8 cellular contexts compared by ENCODE assay signal in genomic region chr10:87868277-87868676, GRCh38.
A peak's percentile ranks its signal among the peaks of the same experiment; 100 is the strongest.
DNase-seq lines count a peak whose midpoint lies in the region; ATAC-seq and TF ChIP-seq lines count a peak whose summit lies in the region.

No MANE protein-coding gene starts in this region.

- H3K79me2 ChIP-seq in DND-41 (ENCODE audit: insufficient read depth, low read length) (peaks cover 97% of the 10 kb centered on the region), OCI-LY1 (ENCODE audit: insufficient read depth, low read length) (peaks cover 91% of the 10 kb centered on the region), parathyroid adenoma (peaks cover 34% of the 10 kb centered on the region)

- H3K4me3 ChIP-seq in DND-41 (ENCODE audit: low read depth in 1 of 2, low read length in 2 of 2), result peak overlapping the region; percentile 58 to 73
- peak overlapping the region; percentile 99 for H3K4me3 ChIP-seq in OCI-LY1 (ENCODE audit: low read depth, low read length, poor library complexity, severe bottlenecking)
- H3K4me3 ChIP-seq in endocrine pancreas (ENCODE audit: control insufficient read depth, insufficient read depth, low read length), result peak overlapping the region; percentile 100
- H3K4me3 ChIP-seq in parathyroid adenoma (ENCODE audit: low read depth, low read length), result peak overlapping the region; percentile 20

- H3K27me3 ChIP-seq in DND-41 (ENCODE audit: insufficient read depth, low read length, poor library complexity), result no peaks in the 10 kb centered on the region
- no peaks in the 10 kb centered on the region for H3K27me3 ChIP-seq in OCI-LY1 (ENCODE audit: insufficient read depth, low read length)
- no peaks in the 10 kb centered on the region for H3K27me3 ChIP-seq in endocrine pancreas (ENCODE audit: control insufficient read depth, insufficient read depth, low read length)
- no peaks in the 10 kb centered on the region for H3K27me3 ChIP-seq in parathyroid adenoma (ENCODE audit: control insufficient read depth, insufficient read depth, low read length)

- no peaks in the 10 kb centered on the region for H3K9me2 ChIP-seq in OCI-LY1 (ENCODE audit: low read depth, low read length)

- H3K4me2 ChIP-seq in DND-41 (ENCODE audit: insufficient read depth, low read length) (peak overlapping the region; percentile 79), OCI-LY1 (ENCODE audit: low read length) (peak overlapping the region; percentile 82), parathyroid adenoma (ENCODE audit: low read length) (no peak overlapping the region)

- TF ChIP-seq CTCF in DND-41 (IDR thresholded peaks at IDR 0.05; ENCODE audit: borderline replicate concordance, extremely low read depth, low read length, poor library complexity, severe bottlenecking) (no peak), OCI-LY1 (IDR thresholded peaks at IDR 0.05; ENCODE audit: low read length) (no peak), parathyroid adenoma (IDR thresholded peaks at IDR 0.05) (no peak)

- DNase-seq in DND-41 (no peak), NCI-H2196 treated with DMSO at 0.1 percent for 48 hours (lab: John Stamatoyannopoulos, UW; ENCODE audit: unreplicated experiment) (no peak), SKM-1 (lab: John Stamatoyannopoulos, UW; ENCODE audit: unreplicated experiment) (no peak)

- H3K27ac ChIP-seq in DND-41 (ENCODE audit: low read length) (peak overlapping the region; percentile 90), OCI-LY1 (ENCODE audit: low read depth, low read length, poor library complexity, severe bottlenecking) (peak overlapping the region; percentile 24), parathyroid adenoma (no peak overlapping the region)

- peaks cover 56% of the 10 kb centered on the region for H3K4me1 ChIP-seq in DND-41 (ENCODE audit: insufficient read depth, low read length)
- H3K4me1 ChIP-seq in OCI-LY1 (ENCODE audit: insufficient read depth, low read length, severe bottlenecking), result peaks cover 32% of the 10 kb centered on the region
- peaks cover 34% of the 10 kb centered on the region for H3K4me1 ChIP-seq in endocrine pancreas (ENCODE audit: control insufficient read depth, insufficient read depth, low read length)
- H3K4me1 ChIP-seq in parathyroid adenoma, result peaks cover 10% of the 10 kb centered on the region

- ATAC-seq in DND-41 (ENCODE audit: insufficient read depth, low read depth) (no peak), GM18502 (IDR thresholded peaks at IDR 0.05; ENCODE audit: poor library complexity, unreplicated experiment) (no peak), HG03097 (IDR thresholded peaks at IDR 0.05; ENCODE audit: low FRiP score, unreplicated experiment) (no peak)

- H4K20me1 ChIP-seq in DND-41 (ENCODE audit: insufficient read depth, low read length) (peaks cover 82% of the 10 kb centered on the region), OCI-LY1 (ENCODE audit: insufficient read depth, low read length) (no peaks in the 10 kb centered on the region)

- no peaks in the 10 kb centered on the region for H3F3A ChIP-seq in OCI-LY1 (ENCODE audit: insufficient read depth, low read length)

- H2AFZ ChIP-seq in DND-41 (ENCODE audit: low read depth, low read length), result no peak overlapping the region
- no peak overlapping the region for H2AFZ ChIP-seq in OCI-LY1 (ENCODE audit: low read length)
- H2AFZ ChIP-seq in parathyroid adenoma, result no peak overlapping the region

- H3K36me3 ChIP-seq in DND-41 (ENCODE audit: insufficient read depth, low read length) (peaks cover 72% of the 10 kb centered on the region), OCI-LY1 (ENCODE audit: insufficient read depth, low read length) (peaks cover 73% of the 10 kb centered on the region), endocrine pancreas (ENCODE audit: control insufficient read depth, insufficient read depth, low read length) (no peaks in the 10 kb centered on the region), parathyroid adenoma (ENCODE audit: control insufficient read depth, insufficient read depth, low read length) (no peaks in the 10 kb centered on the region)

- no peaks in the 10 kb centered on the region for H3K9me3 ChIP-seq in DND-41 (ENCODE audit: insufficient read depth, low read length, severe bottlenecking)
- no peaks in the 10 kb centered on the region for H3K9me3 ChIP-seq in OCI-LY1 (ENCODE audit: low read length)
- H3K9me3 ChIP-seq in endocrine pancreas (ENCODE audit: control insufficient read depth, low read length), result no peaks in the 10 kb centered on the region
- no peaks in the 10 kb centered on the region for H3K9me3 ChIP-seq in parathyroid adenoma (ENCODE audit: control insufficient read depth, low read length)

- peak overlapping the region; percentile 82 for H3K9ac ChIP-seq in DND-41 (ENCODE audit: low read depth, low read length)
- peak overlapping the region; percentile 100 for H3K9ac ChIP-seq in OCI-LY1 (ENCODE audit: low read length)
- no peak overlapping the region for H3K9ac ChIP-seq in endocrine pancreas (ENCODE audit: control insufficient read depth, insufficient read depth, low read length)
- no peak overlapping the region for H3K9ac ChIP-seq in parathyroid adenoma

Comparison
In these comparisons a context has a peak if more than half of its experiments do, and no peak if none do; other contexts are left out.
1. H3K4me3 ChIP-seq: peak in every context shown above with its lines; median percentile 100 in endocrine pancreas; 99 in OCI-LY1; 66 in DND-41; 20 in parathyroid adenoma.
2. H3K9ac ChIP-seq: peak in DND-41 (single experiment) and OCI-LY1 (single experiment); none in endocrine pancreas (single experiment) and parathyroid adenoma (single experiment).